19 cellular contexts compared by ENCODE assay signal in genomic region chr17:34357398-34357797, GRCh38. TPM values are rescaled to one million over a fixed set of nuclear protein-coding genes. Genes with fewer than 3 reads are reported as not detected.
"Had no signal": no experiment of that assay in that cellular context is flagged by ENCODE, and none has a peak within 500 bp of the region (broad histone marks: within the 10 kb centered on the region; RNA-seq: fewer than 3 reads in every experiment).

No MANE protein-coding gene starts in this region.

- DNase-seq: activated CD4-positive, alpha-beta memory T cell treated with anti-CD3 and anti-CD28 coated beads for 36 hours; activated CD4-positive, CD25-positive, alpha-beta regulatory T cell treated with anti-CD3 and anti-CD28 coated beads, Interleukin-2, amount 50 U/mL, for 72 hours; activated gamma-delta T cell; activated T-cell treated with anti-CD3 and anti-CD28 coated beads, Interleukin-2, amount 50 U/mL, for 48 hours; glutamatergic neuron; kidney; left ventricle myocardium inferior; mesenchymal stem cell; T-helper 2 cell had no signal

- H3K36me3 ChIP-seq: breast epithelium, left ventricle myocardium inferior, right atrium auricular region had no signal

- H3K27ac ChIP-seq: breast epithelium, left ventricle myocardium inferior, right atrium auricular region had no signal

- ATAC-seq: esophagus mucosa had no signal

- H3K27ac Mint-ChIP-seq: activated CD4-positive, alpha-beta memory T cell treated with anti-CD3 and anti-CD28 coated beads for 36 hours; activated naive CD8-positive, alpha-beta T cell had no signal

- H3K36me3 Mint-ChIP-seq: activated CD4-positive, alpha-beta memory T cell treated with anti-CD3 and anti-CD28 coated beads for 36 hours; activated naive CD8-positive, alpha-beta T cell had no signal

- H3K4me3 Mint-ChIP-seq: activated CD4-positive, alpha-beta memory T cell treated with anti-CD3 and anti-CD28 coated beads for 36 hours; activated naive CD8-positive, alpha-beta T cell had no signal

- H3K27me3 ChIP-seq: breast epithelium, right atrium auricular region had no signal

- H3K4me3 ChIP-seq: breast epithelium, left ventricle myocardium inferior, right atrium auricular region, smooth muscle cell had no signal

- H3K4me2 ChIP-seq: smooth muscle cell had no signal

- H3K4me1 ChIP-seq: breast epithelium had no signal

RNA-seq across cellular contexts. Expression of gene CCL13, which starts 1.1 kb away (rescaled TPM):
- total RNA-seq: activated CD4-positive, alpha-beta memory T cell treated with anti-CD3 and anti-CD28 coated beads for 36 hours; dermis microvascular lymphatic vessel endothelial cell; fibroblast of villous mesenchyme; smooth muscle cell had no signal
- polyA plus RNA-seq: smooth muscle cell had no signal

RNA-seq across cellular contexts. Expression of gene CCL1, which starts 5.6 kb away (rescaled TPM):
- total RNA-seq: breast epithelium, cerebellum, dermis microvascular lymphatic vessel endothelial cell, esophagus mucosa, fibroblast of villous mesenchyme, kidney, left ventricle myocardium inferior, posterior vena cava, right atrium auricular region, smooth muscle cell, urinary bladder had no signal
- polyA plus RNA-seq: smooth muscle cell, urinary bladder had no signal

RNA-seq across cellular contexts. Expression of gene CCL8, which starts 38.2 kb away (rescaled TPM):
- total RNA-seq: activated CD4-positive, alpha-beta memory T cell treated with anti-CD3 and anti-CD28 coated beads for 36 hours; esophagus mucosa; fibroblast of villous mesenchyme; kidney; smooth muscle cell had no signal
- polyA plus RNA-seq: smooth muscle cell had no signal
